In genomic region chr5:116313366-116313765, GRCh38 we compare ENCODE assay signal across 25 cellular contexts.
DNase-seq lines count a peak whose midpoint lies in the region; ATAC-seq and TF ChIP-seq lines count a peak whose summit lies in the region.
"Had no signal": no experiment of that assay in that cellular context is flagged by ENCODE, and none has a peak within 500 bp of the region (broad histone marks: within the 10 kb centered on the region; RNA-seq: fewer than 3 reads in every experiment).

No MANE protein-coding gene starts in this region.

- no peaks in the 10 kb centered on the region for H3K27me3 Mint-ChIP-seq in activated T-cell treated with anti-CD3 and anti-CD28 coated beads, Interleukin-2, amount 50 U/mL, for 4 hours (ENCODE audit: low read depth)
- no peaks in the 10 kb centered on the region for H3K27me3 Mint-ChIP-seq in activated T-cell treated with anti-CD3 and anti-CD28 coated beads, Interleukin-2, amount 50 U/mL, for 24 hours

- no peaks in the 10 kb centered on the region for H3K4me1 ChIP-seq in IMR-90 (ENCODE audit: control insufficient read depth, insufficient read depth, low read length)
- H3K4me1 ChIP-seq in endocrine pancreas (ENCODE audit: control insufficient read depth, insufficient read depth, low read length): no peaks in the 10 kb centered on the region
- no peaks in the 10 kb centered on the region for H3K4me1 ChIP-seq in psoas muscle
- no peaks in the 10 kb centered on the region for H3K4me1 ChIP-seq in mucosa of descending colon (ENCODE audit: low read depth)
- H3K4me1 ChIP-seq: upper lobe of right lung had no signal

- no peak overlapping the region for H4K8ac ChIP-seq in IMR-90 (ENCODE audit: low read depth in 2 of 2, low read length in 2 of 2)

- peak overlapping the region; percentile 54; the same call in 1 of the 2 replicates for H3K4me2 ChIP-seq in IMR-90 (ENCODE audit: low read depth, low read length)
- H3K4me2 ChIP-seq: SK-N-SH had no signal

- H2BK20ac ChIP-seq in IMR-90 (ENCODE audit: low read depth, low read length): no peak overlapping the region

- no peaks in the 10 kb centered on the region for H3K9me1 ChIP-seq in IMR-90 (ENCODE audit: insufficient read depth, low read length)

- H3K4me1 Mint-ChIP-seq in activated T-cell treated with anti-CD3 and anti-CD28 coated beads, Interleukin-2, amount 50 U/mL, for 4 hours (ENCODE audit: low read depth): peaks cover 4% of the 10 kb centered on the region
- peaks cover 5% of the 10 kb centered on the region for H3K4me1 Mint-ChIP-seq in activated T-cell treated with anti-CD3 and anti-CD28 coated beads, Interleukin-2, amount 50 U/mL, for 24 hours (ENCODE audit: low read depth)

- H2BK120ac ChIP-seq in IMR-90 (ENCODE audit: low read depth, low read length): no peak overlapping the region

- H3K36me3 ChIP-seq in IMR-90 (ENCODE audit: control insufficient read depth, insufficient read depth, low read length): no peaks in the 10 kb centered on the region
- H3K36me3 ChIP-seq in endocrine pancreas (ENCODE audit: control insufficient read depth, insufficient read depth, low read length): peaks cover 1% of the 10 kb centered on the region
- peaks cover 5 to 9% of the 10 kb centered on the region in 2 donors for H3K36me3 ChIP-seq in psoas muscle (ENCODE audit: insufficient read depth in 1 of 2, low read depth in 1 of 2)
- H3K36me3 ChIP-seq in mucosa of descending colon (ENCODE audit: low read depth): no peaks in the 10 kb centered on the region
- H3K36me3 ChIP-seq: cardiac muscle cell, upper lobe of right lung had no signal

- peaks cover 39% of the 10 kb centered on the region for H3K9me3 Mint-ChIP-seq in activated T-cell treated with anti-CD3 and anti-CD28 coated beads, Interleukin-2, amount 50 U/mL, for 4 hours
- H3K9me3 Mint-ChIP-seq in activated T-cell treated with anti-CD3 and anti-CD28 coated beads, Interleukin-2, amount 50 U/mL, for 24 hours: peaks cover 45% of the 10 kb centered on the region

- H3K18ac ChIP-seq in IMR-90 (ENCODE audit: low read depth, low read length): no peak overlapping the region

- no peak overlapping the region for H3K4ac ChIP-seq in IMR-90 (ENCODE audit: low read depth, low read length)

- H2AK5ac ChIP-seq in IMR-90 (ENCODE audit: low read depth, low read length): no peak overlapping the region

- no peak overlapping the region for H3K23ac ChIP-seq in IMR-90 (ENCODE audit: low read depth, low read length)

- H3K27me3 ChIP-seq in IMR-90 (ENCODE audit: control insufficient read depth, insufficient read depth, low read length): no peaks in the 10 kb centered on the region
- H3K27me3 ChIP-seq in endocrine pancreas (ENCODE audit: control insufficient read depth, insufficient read depth, low read length): no peaks in the 10 kb centered on the region
- H3K27me3 ChIP-seq in psoas muscle (ENCODE audit: insufficient read depth in 3 of 3, low read length in 2 of 3): no peaks in the 10 kb centered on the region
- H3K27me3 ChIP-seq: BLaER1 treated with 17β-estradiol and CSF1 and Interleukin-3, amounts not matched to agents 10 nM and 100 nM; cardiac muscle cell; upper lobe of right lung had no signal

- CTCF ChIA-PET in IMR-90 (lab: Yijun Ruan, JAX): interaction anchor here (1.0 kb wide), 1 partner anchor 24 kb away, joined by 3 read pairs; no protein-coding TSS in a partner anchor

- intact Hi-C loops in IMR-90 (cut with micrococcal nuclease): no loop called here
- intact Hi-C loops in psoas muscle (cut with DNase I): no loop called here
- intact Hi-C loops in mucosa of descending colon (cut with DNase I, micrococcal nuclease): no loop called here

- H2AK9ac ChIP-seq in IMR-90 (replicated peaks; ENCODE audit: low read depth, low read length, poor library complexity): no peak overlapping the region

- no peak overlapping the region for H2BK5ac ChIP-seq in IMR-90 (ENCODE audit: low read depth, low read length, poor library complexity, severe bottlenecking)

- H4K20me1 ChIP-seq in IMR-90 (ENCODE audit: insufficient read depth, low read length): no peaks in the 10 kb centered on the region
- H4K20me1 ChIP-seq: BLaER1 treated with 17β-estradiol and CSF1 and Interleukin-3, amounts not matched to agents 10 nM and 100 nM had no signal

- no peak for TF ChIP-seq POLR2A in IMR-90 (IDR thresholded peaks at IDR 0.05; ENCODE audit: low read depth, low read length)

- no peak overlapping the region for H2BK15ac ChIP-seq in IMR-90 (ENCODE audit: low read depth, low read length)

- in situ Hi-C loops in IMR-90 (cut with MboI; ENCODE audit: low sequenced_read_pairs): no loop called here

- no peak overlapping the region for H3K4me3 ChIP-seq in IMR-90 (ENCODE audit: insufficient read depth, low read depth, low read length)
- H3K4me3 ChIP-seq in endocrine pancreas (ENCODE audit: control insufficient read depth, insufficient read depth, low read length): peak overlapping the region; percentile 34
- peak overlapping the region; percentile 15 for H3K4me3 ChIP-seq in psoas muscle
- no peak overlapping the region for H3K4me3 ChIP-seq in mucosa of descending colon
- H3K4me3 ChIP-seq: BLaER1 treated with 17β-estradiol and CSF1 and Interleukin-3, amounts not matched to agents 10 nM and 100 nM; cardiac muscle cell; GM12878; skin epidermis; upper lobe of right lung had no signal

- H3K36me3 Mint-ChIP-seq in activated T-cell treated with anti-CD3 and anti-CD28 coated beads, Interleukin-2, amount 50 U/mL, for 4 hours (ENCODE audit: insufficient read depth): peaks cover 68% of the 10 kb centered on the region
- H3K36me3 Mint-ChIP-seq in activated T-cell treated with anti-CD3 and anti-CD28 coated beads, Interleukin-2, amount 50 U/mL, for 24 hours (ENCODE audit: low read depth): peaks cover 95% of the 10 kb centered on the region

- no peak overlapping the region for H3K27ac ChIP-seq in IMR-90 (ENCODE audit: insufficient read depth, low read length)
- no peak overlapping the region for H3K27ac ChIP-seq in psoas muscle
- H3K27ac ChIP-seq: BLaER1 treated with 17β-estradiol and CSF1 and Interleukin-3, amounts not matched to agents 10 nM and 100 nM; cardiac muscle cell; skin epidermis; upper lobe of right lung; VCaP had no signal

- no peaks in the 10 kb centered on the region for H3K79me1 ChIP-seq in IMR-90 (ENCODE audit: low read depth in 1 of 2, low read length in 2 of 2)

- peaks cover under 1% of the 10 kb centered on the region; the same call in 1 of the 2 replicates for H3K9me3 ChIP-seq in IMR-90 (ENCODE audit: control insufficient read depth, insufficient read depth, low read length)
- peaks cover 2% of the 10 kb centered on the region for H3K9me3 ChIP-seq in endocrine pancreas (ENCODE audit: control insufficient read depth, low read length)
- peaks cover 23% of the 10 kb centered on the region for H3K9me3 ChIP-seq in psoas muscle
- peaks cover 10% of the 10 kb centered on the region for H3K9me3 ChIP-seq in mucosa of descending colon

- TF ChIP-seq CTCF in IMR-90 (conservative IDR thresholded peaks at IDR 0.05; ENCODE audit: low read depth, low read length): no peak
- TF ChIP-seq CTCF in psoas muscle (IDR thresholded peaks at IDR 0.05): no peak
- TF ChIP-seq CTCF in mucosa of descending colon (IDR thresholded peaks at IDR 0.05): no peak

- H4K91ac ChIP-seq in IMR-90 (ENCODE audit: insufficient read depth, low read depth, low read length): no peak overlapping the region

- no peak overlapping the region for H4K5ac ChIP-seq in IMR-90 (ENCODE audit: low read depth, low read length)

- H3K27ac Mint-ChIP-seq in activated T-cell treated with anti-CD3 and anti-CD28 coated beads, Interleukin-2, amount 50 U/mL, for 24 hours: no peak overlapping the region

- no peak overlapping the region for H3K56ac ChIP-seq in IMR-90 (ENCODE audit: extremely low read depth, insufficient read depth, low read length)

- no peak for DNase-seq in activated T-cell treated with anti-CD3 and anti-CD28 coated beads, Interleukin-2, amount 50 U/mL, for 4 hours
- no peak for DNase-seq in activated T-cell treated with anti-CD3 and anti-CD28 coated beads, Interleukin-2, amount 50 U/mL, for 24 hours
- DNase-seq in IMR-90 (no peak), psoas muscle (no peak), mucosa of descending colon (no peak), HPDE6-E6E7 (ENCODE audit: extremely low spot score) (no peak), NCI-H1417 treated with DMSO at 0.1 percent for 48 hours (lab: John Stamatoyannopoulos, UW) (no peak)
- DNase-seq: activated CD4-positive, alpha-beta T cell treated with anti-CD3 and anti-CD28 coated beads, Interleukin-2, amount 50 U/mL, for 4 hours; activated naive CD4-positive, alpha-beta T cell; activated T-cell treated with anti-CD3 and anti-CD28 coated beads for 4 hours; anterior cingulate cortex; Calu3; head of caudate nucleus; Kasumi-1; NCI-H1092; NCI-H1930; NCI-H526 treated with DMSO at 0.1 percent for 48 hours; SK-N-SH; upper lobe of right lung had no signal

- H3K9ac ChIP-seq in IMR-90 (ENCODE audit: low read depth, low read length): no peak overlapping the region
- H3K9ac ChIP-seq in endocrine pancreas (ENCODE audit: control insufficient read depth, insufficient read depth, low read length): no peak overlapping the region
- H3K9ac ChIP-seq: BLaER1 treated with 17β-estradiol and CSF1 and Interleukin-3, amounts not matched to agents 10 nM and 100 nM; SK-N-SH had no signal

- H3K4me3 Mint-ChIP-seq in activated T-cell treated with anti-CD3 and anti-CD28 coated beads, Interleukin-2, amount 50 U/mL, for 4 hours: peak overlapping the region; percentile 23
- H3K4me3 Mint-ChIP-seq in activated T-cell treated with anti-CD3 and anti-CD28 coated beads, Interleukin-2, amount 50 U/mL, for 24 hours: no peak overlapping the region

- H2AFZ ChIP-seq in IMR-90 (replicated peaks; ENCODE audit: low read length, poor library complexity): no peak overlapping the region

- H3K14ac ChIP-seq in IMR-90 (replicated peaks; ENCODE audit: low read depth, low read length): no peak overlapping the region

- TF ChIP-seq RAD21 in IMR-90 (IDR thresholded peaks at IDR 0.05; ENCODE audit: low read length): no peak

- BruUV-seq in IMR-90 (replicated peaks; lab: Mats Ljungman, UMichigan): no TSS peak

- POLR2A ChIA-PET in IMR-90 (lab: Charles Lee; ENCODE audit: unreplicated experiment): no interaction called here

- dilution Hi-C loops in IMR-90 (cut with HindIII; ENCODE audit: low sequenced_read_pairs, unreplicated experiment): no loop called here

- no peak for ATAC-seq in activated T-cell treated with anti-CD3 and anti-CD28 coated beads, Interleukin-2, amount 50 U/mL, for 4 hours
- ATAC-seq in IMR-90 (ENCODE audit: low read depth): no peak; the same call in 1 of the 2 replicates
- ATAC-seq in psoas muscle: no peak
- ATAC-seq in mucosa of descending colon: no peak
- ATAC-seq: GM12878, upper lobe of right lung had no signal

TF ChIP-seq in IMR-90, 13 proteins besides CTCF, POLR2A, EP300 and RAD21 (continues in another document):
- TF ChIP-seq MXI1 (IDR thresholded peaks at IDR 0.05; ENCODE audit: borderline replicate concordance, low read depth, low read length) (no peak), USF2 (IDR thresholded peaks at IDR 0.05; ENCODE audit: low read depth, low read length) (no peak)

Comparison
In these comparisons a context has a peak if more than half of its experiments do, and no peak if none do; other contexts are left out.
1. H3K4me3 ChIP-seq: peak in endocrine pancreas (single experiment) and psoas muscle (single experiment); none in IMR-90 (single experiment) and mucosa of descending colon (single experiment).